Comparison of ENCODE assay signal across 7 cellular contexts in the genomic region with DNA sequence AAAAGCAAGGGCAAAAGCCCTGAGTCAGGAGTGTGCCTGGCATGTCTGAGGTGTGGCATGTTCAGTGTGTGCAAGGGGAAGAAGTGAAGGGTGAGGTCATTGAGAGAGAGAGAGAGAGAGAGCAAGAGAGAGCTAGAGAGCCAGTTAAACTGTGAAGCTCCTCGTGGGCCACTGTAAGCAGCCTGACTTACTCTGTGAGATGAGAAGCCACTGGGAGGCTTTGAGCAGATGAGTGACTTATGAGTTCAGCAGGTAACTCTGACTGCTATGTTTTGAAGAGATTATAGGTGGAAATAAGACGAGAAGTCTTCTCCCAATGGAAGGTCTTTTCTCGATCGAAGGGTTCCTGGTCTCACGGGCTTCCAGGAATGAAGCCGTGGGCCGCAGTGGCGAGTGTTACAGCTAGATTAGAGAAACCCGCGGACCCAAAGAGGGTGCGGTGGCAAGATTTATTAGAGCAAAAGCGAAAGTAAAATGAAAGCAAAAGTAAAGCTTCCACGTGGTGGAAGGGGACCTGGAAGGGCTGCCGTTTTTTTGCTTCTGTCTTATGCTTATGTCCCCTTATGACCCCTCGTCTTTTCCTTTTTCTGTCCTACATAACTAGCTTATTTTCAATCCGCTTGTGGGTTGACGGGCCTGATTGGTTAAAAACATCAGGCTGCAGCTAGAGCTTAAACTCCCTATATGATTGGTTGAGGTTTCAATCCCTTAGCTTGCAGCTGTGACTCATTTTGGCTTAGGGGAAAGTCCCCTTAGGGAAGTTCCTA.
DNase-seq lines count a peak whose midpoint lies in the region; ATAC-seq lines count a peak whose summit lies in the region.

No MANE protein-coding gene starts in this region.

- peak overlapping the region in 1 of 2 donors; percentile 9 for H3K4me3 ChIP-seq in esophagus (ENCODE audit: low read depth in 1 of 2, low read length in 2 of 2)

- no peaks in the 10 kb centered on the region for H3K27me3 ChIP-seq in esophagus (ENCODE audit: control insufficient read depth in 1 of 2, insufficient read depth in 2 of 2, low read length in 2 of 2)

- H3K4me1 ChIP-seq in esophagus (ENCODE audit: control insufficient read depth in 2 of 2, insufficient read depth in 2 of 2, low read length in 1 of 2) = peaks cover 0 to 2% of the 10 kb centered on the region in 2 donors

- ATAC-seq in GM18517 (IDR thresholded peaks at IDR 0.05; ENCODE audit: unreplicated experiment) (peak; percentile 84), HG02623 (IDR thresholded peaks at IDR 0.05; ENCODE audit: unreplicated experiment) (peak; percentile 73)

- H3K9me3 ChIP-seq in esophagus (ENCODE audit: control insufficient read depth in 2 of 2, insufficient read depth in 1 of 2, low read depth in 1 of 2, low read length in 1 of 2) = no peaks in the 10 kb centered on the region

- peak overlapping the region; percentile 37 to 63 for H3K27ac ChIP-seq in esophagus (ENCODE audit: low read depth in 2 of 2, low read length in 1 of 2)
- H3K27ac ChIP-seq in substantia nigra (ENCODE audit: low read depth, low read length, poor library complexity, severe bottlenecking) = no peak overlapping the region

- peak; percentile 41 for DNase-seq in NCI-H1105 (lab: John Stamatoyannopoulos, UW)
- DNase-seq in activated CD4-positive, CD25-positive, alpha-beta regulatory T cell treated with anti-CD3 and anti-CD28 coated beads, Interleukin-2, amount 50 U/mL, for 72 hours = peak; percentile 40
- DNase-seq in stimulated activated CD4-positive, alpha-beta T cell treated with anti-CD3 and anti-CD28 coated beads, Interleukin-15, amount 100 ng/mL, for 24 hours = peak; percentile 62
- DNase-seq in substantia nigra (lab: John Stamatoyannopoulos, UW) = no peak

- H3K36me3 ChIP-seq in esophagus (ENCODE audit: control insufficient read depth in 2 of 2, insufficient read depth in 2 of 2, low read length in 1 of 2) = no peaks in the 10 kb centered on the region

- 65 to 70% methylated on average over 17 of the region's 17 CpGs for WGBS in esophagus, 2 donors

Comparison
In these comparisons a context has a peak if more than half of its experiments do, and no peak if none do; other contexts are left out.
1. DNase-seq: peak in NCI-H1105 (single experiment), activated CD4-positive, CD25-positive, alpha-beta regulatory T cell treated with anti-CD3 and anti-CD28 coated beads, Interleukin-2, amount 50 U/mL, for 72 hours (single experiment) and stimulated activated CD4-positive, alpha-beta T cell treated with anti-CD3 and anti-CD28 coated beads, Interleukin-15, amount 100 ng/mL, for 24 hours (single experiment); none in substantia nigra (0 of 49).